8 cellular contexts compared by ENCODE assay signal in the genomic region with DNA sequence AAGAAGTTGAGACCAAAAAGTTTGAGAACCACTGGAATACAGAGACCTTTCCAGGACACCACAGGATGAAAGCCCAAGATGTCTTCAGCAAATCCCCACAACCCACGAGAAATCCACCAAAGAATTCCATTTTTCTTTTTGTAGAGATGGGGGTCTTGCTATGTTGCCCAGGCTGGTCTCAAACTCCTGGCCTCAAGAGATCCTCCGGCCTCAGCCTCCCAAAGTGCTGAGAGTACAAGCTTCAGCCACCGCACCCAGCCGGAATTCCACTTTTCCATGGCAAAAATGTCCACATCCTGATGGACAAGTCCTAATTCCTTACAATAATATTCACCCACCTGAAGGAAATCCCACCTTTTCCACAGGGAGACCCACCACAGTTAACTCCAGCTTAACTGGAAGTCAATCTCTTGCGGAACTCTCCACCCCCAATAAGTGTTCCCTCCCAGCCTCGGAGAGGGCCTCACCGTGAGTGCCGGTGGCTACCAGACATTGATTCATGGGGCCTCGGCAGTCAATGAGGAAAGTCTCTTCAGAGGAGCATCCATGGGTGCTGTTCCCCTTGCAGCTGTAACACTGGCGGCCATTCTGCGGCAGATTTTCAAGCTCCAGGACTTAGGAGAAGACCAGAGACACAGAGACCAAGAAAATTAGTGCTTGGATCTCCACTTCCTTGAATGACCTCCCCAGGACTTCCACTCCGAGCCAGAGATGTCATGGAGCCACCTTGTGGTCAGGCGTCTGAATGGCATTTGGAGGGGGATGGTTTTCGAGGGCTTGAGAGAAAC. TPM values are rescaled to one million over a fixed set of nuclear protein-coding genes. Genes with fewer than 3 reads are reported as not detected.
DNase-seq lines count a peak whose midpoint lies in the region; ATAC-seq, FAIRE-seq and TF ChIP-seq lines count a peak whose summit lies in the region.

No MANE protein-coding gene starts in this region.

- no peaks in the 10 kb centered on the region for H3K4me1 ChIP-seq in neuron (ENCODE audit: insufficient read depth, low read length)

- no peaks in the 10 kb centered on the region for H3K27me3 ChIP-seq in neuron (ENCODE audit: insufficient read depth, low read length)

- ATAC-seq in activated T-cell treated with anti-CD3 and anti-CD28 coated beads, Interleukin-2, amount 50 U/mL, for 4 hours = peak in 1 of 2 donors; percentile 23
- no peak for ATAC-seq in GM18520 (IDR thresholded peaks at IDR 0.05; ENCODE audit: unreplicated experiment)
- no peak for ATAC-seq in GM21786 (IDR thresholded peaks at IDR 0.05; ENCODE audit: unreplicated experiment)

- FAIRE-seq in GM18507 (lab: Jason Lieb, UNC) = peak; percentile 88

- H3K36me3 ChIP-seq in neuron (ENCODE audit: insufficient read depth, low read length) = no peaks in the 10 kb centered on the region

- no peaks in the 10 kb centered on the region for H3K27me3 Mint-ChIP-seq in activated T-cell treated with anti-CD3 and anti-CD28 coated beads, Interleukin-2, amount 50 U/mL, for 4 hours (ENCODE audit: low read depth)

- H3K4me3 Mint-ChIP-seq in activated T-cell treated with anti-CD3 and anti-CD28 coated beads, Interleukin-2, amount 50 U/mL, for 4 hours = no peak overlapping the region

- H3K36me3 Mint-ChIP-seq in activated T-cell treated with anti-CD3 and anti-CD28 coated beads, Interleukin-2, amount 50 U/mL, for 4 hours (ENCODE audit: insufficient read depth) = peaks cover 10% of the 10 kb centered on the region

- H2AFZ ChIP-seq in neuron (ENCODE audit: low read depth, low read length) = peak overlapping the region; percentile 52

- H3K4me1 Mint-ChIP-seq in activated T-cell treated with anti-CD3 and anti-CD28 coated beads, Interleukin-2, amount 50 U/mL, for 4 hours (ENCODE audit: low read depth) = no peaks in the 10 kb centered on the region

- DNase-seq in Ammon's horn (ENCODE audit: low spot score) (peak; percentile 86), GM18507 (ENCODE audit: extremely low spot score, insufficient read length, low read depth) (no peak), NCI-H748 (lab: John Stamatoyannopoulos, UW; ENCODE audit: unreplicated experiment) (peak; percentile 66), foreskin fibroblast (peak; percentile 38 to 78)
- DNase-seq in activated T-cell treated with anti-CD3 and anti-CD28 coated beads, Interleukin-2, amount 50 U/mL, for 4 hours = peak; percentile 26

- peak; percentile 72 for TF ChIP-seq CTCF in foreskin fibroblast (IDR thresholded peaks at IDR 0.05; ENCODE audit: low read depth, low read length)

- H3K4me3 ChIP-seq in foreskin fibroblast (ENCODE audit: low read depth in 1 of 2, low read length in 2 of 2) = peak overlapping the region in 1 of 2 donors; percentile 33
- H3K4me3 ChIP-seq in neuron (ENCODE audit: low read length) = no peak overlapping the region

- no peaks in the 10 kb centered on the region for H3K9me3 ChIP-seq in neuron (ENCODE audit: low read length)

- no peaks in the 10 kb centered on the region for H3K9me3 Mint-ChIP-seq in activated T-cell treated with anti-CD3 and anti-CD28 coated beads, Interleukin-2, amount 50 U/mL, for 4 hours

RNA-seq across cellular contexts. Expression of a gene that starts 12.3 kb away (rescaled TPM):
- under 1 TPM; 0.40 to 0.63 (median 0.42) TPM for total RNA-seq in activated T-cell treated with anti-CD3 and anti-CD28 coated beads, Interleukin-2, amount 50 U/mL, for 4 hours

RNA-seq across cellular contexts. Expression of a gene that starts 18.0 kb away (rescaled TPM):
- total RNA-seq in activated T-cell treated with anti-CD3 and anti-CD28 coated beads, Interleukin-2, amount 50 U/mL, for 4 hours = 1 to 10 TPM; 3.3 to 5.2 (median 4.7) TPM

RNA-seq across cellular contexts. Expression of a gene that starts 32.5 kb away (rescaled TPM):
- 10 to 100 TPM; 20.6 to 27.6 (median 25.5) TPM for total RNA-seq in activated T-cell treated with anti-CD3 and anti-CD28 coated beads, Interleukin-2, amount 50 U/mL, for 4 hours

RNA-seq across cellular contexts. Expression of a gene that starts 40.1 kb away (rescaled TPM):
- under 1 TPM; 0.25 to 0.87 (median 0.30) TPM for total RNA-seq in activated T-cell treated with anti-CD3 and anti-CD28 coated beads, Interleukin-2, amount 50 U/mL, for 4 hours

RNA-seq across cellular contexts. Expression of a gene that starts 55.6 kb away (rescaled TPM):
- 10 to 100 TPM; 16.6 to 22.3 (median 18.5) TPM for total RNA-seq in activated T-cell treated with anti-CD3 and anti-CD28 coated beads, Interleukin-2, amount 50 U/mL, for 4 hours
